In genomic region chr7:110387689-110388088, GRCh38 we compare ENCODE assay signal across 25 cellular contexts.
"Had no signal": no experiment of that assay in that cellular context is flagged by ENCODE, and none has a peak within 500 bp of the region (broad histone marks: within the 10 kb centered on the region; RNA-seq: fewer than 3 reads in every experiment).

No MANE protein-coding gene starts in this region.

- H3K9me3 ChIP-seq: body of pancreas, colonic mucosa, heart left ventricle, left lung, lower lobe of right lung, pancreas, psoas muscle, suprapubic skin, tibial artery had no signal

- H3K27me3 ChIP-seq: body of pancreas, cardiac muscle cell, colonic mucosa, heart left ventricle, left lung, pancreas, suprapubic skin, tibial artery had no signal

- DNase-seq: activated CD4-positive, alpha-beta T cell treated with anti-CD3 and anti-CD28 coated beads for 48 hours; activated CD4-positive, alpha-beta T cell treated with anti-CD3 and anti-CD28 coated beads, Interleukin-2, amount 50 U/mL, for 48 hours; activated CD8-positive, alpha-beta memory T cell treated with anti-CD3 and anti-CD28 coated beads for 24 hours; activated effector memory CD4-positive, alpha-beta T cell treated with Interleukin-2 at 50 U/mL for 16 hours; activated naive CD4-positive, alpha-beta T cell treated with Interleukin-2 at 50 U/mL for 16 hours; anterior cingulate cortex; body of pancreas; cerebellar nuclear complex; colonic mucosa; effector memory CD4-positive, alpha-beta T cell; heart left ventricle; left lung; lower lobe of right lung; naive B cell; nucleus accumbens; pancreas; psoas muscle; stimulated activated naive CD4-positive, alpha-beta T cell; T-helper 17 cell; tibial artery; WERI-Rb-1 had no signal

- FAIRE-seq: pancreas had no signal

- H3K4me2 ChIP-seq: smooth muscle cell had no signal

- H3K27ac Mint-ChIP-seq: activated naive CD8-positive, alpha-beta T cell; naive B cell; T-helper 17 cell had no signal

- H3K27ac ChIP-seq: body of pancreas, cardiac muscle cell, colonic mucosa, heart left ventricle, left lung, lower lobe of right lung, pancreas, psoas muscle, suprapubic skin, tibial artery, WERI-Rb-1 had no signal

- H3K4me1 ChIP-seq: body of pancreas, colonic mucosa, left lung, lower lobe of right lung, pancreas, psoas muscle, suprapubic skin, tibial artery had no signal

- H3K27me3 Mint-ChIP-seq: activated naive CD8-positive, alpha-beta T cell; naive B cell; T-helper 17 cell had no signal

- H3K4me3 ChIP-seq: body of pancreas, cardiac muscle cell, colonic mucosa, heart left ventricle, left lung, lower lobe of right lung, pancreas, psoas muscle, smooth muscle cell, suprapubic skin, tibial artery had no signal

- H3K4me1 Mint-ChIP-seq: naive B cell, T-helper 17 cell had no signal

- H3K4me3 Mint-ChIP-seq: activated naive CD8-positive, alpha-beta T cell; naive B cell; T-helper 17 cell had no signal

- H3K36me3 ChIP-seq: cardiac muscle cell, colonic mucosa, heart left ventricle, left lung, lower lobe of right lung, pancreas, suprapubic skin, tibial artery, WERI-Rb-1 had no signal

- H3K36me3 Mint-ChIP-seq: activated naive CD8-positive, alpha-beta T cell; naive B cell had no signal
